In the genomic region with DNA sequence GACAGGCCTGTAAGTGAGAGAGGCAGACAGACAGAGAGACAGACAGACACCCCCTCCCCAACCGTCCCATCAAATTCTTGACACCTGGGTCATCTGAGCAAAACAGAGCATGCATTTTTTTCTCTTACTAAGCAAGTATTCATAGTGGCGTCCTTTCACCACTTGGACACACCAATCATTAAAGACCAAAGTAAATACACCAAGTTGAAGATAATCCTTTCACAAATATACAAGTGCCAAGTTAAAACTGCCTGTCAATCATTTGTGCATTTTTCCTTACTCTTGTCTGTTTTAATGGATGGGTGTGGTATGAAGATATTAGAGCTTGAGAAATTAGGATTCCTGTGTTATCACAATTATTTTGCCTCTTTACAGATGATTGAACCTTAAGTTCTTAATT, we compare ENCODE assay signal across 30 cellular contexts.
"Had no signal": no experiment of that assay in that cellular context is flagged by ENCODE, and none has a peak within 500 bp of the region (broad histone marks: within the 10 kb centered on the region; RNA-seq: fewer than 3 reads in every experiment).

No MANE protein-coding gene starts in this region.

- H3K27me3 ChIP-seq: neutrophil, ovary, stomach, thyroid gland, upper lobe of left lung, vagina had no signal

- H3K4me3 Mint-ChIP-seq: activated naive CD8-positive, alpha-beta T cell; brain; effector memory CD8-positive, alpha-beta T cell; natural killer cell treated with Interleukin-12 subunit alpha and Interleukin-12 subunit beta and Interleukin-15 and Interleukin-18, amount 100 ng/mL, for 72 hours; stimulated activated naive B cell treated with anti-CD40 and anti-IgM and Interleukin-4, amounts not matched to agents 10 μg/mL and 1 μg/mL and 100 μg/mL, for 72 hours had no signal

- H3K4me1 Mint-ChIP-seq: stimulated activated naive B cell treated with anti-CD40 and anti-IgM and Interleukin-4, amounts not matched to agents 10 μg/mL and 1 μg/mL and 100 μg/mL, for 72 hours had no signal

- H3K36me3 ChIP-seq: gastroesophageal sphincter, neutrophil, ovary, stomach, thyroid gland, upper lobe of left lung, vagina had no signal

- DNase-seq: activated CD4-positive, alpha-beta T cell treated with anti-CD3 and anti-CD28 coated beads for 4 hours; activated CD4-positive, alpha-beta T cell treated with anti-CD3 and anti-CD28 coated beads, Interleukin-2, amount 50 U/mL, for 48 hours; activated CD8-positive, alpha-beta memory T cell treated with anti-CD3 and anti-CD28 coated beads for 24 hours; activated effector memory CD4-positive, alpha-beta T cell treated with Interleukin-2 at 50 U/mL for 16 hours; activated naive CD4-positive, alpha-beta T cell treated with Interleukin-2 at 50 U/mL for 16 hours; aorta; cortex of kidney; effector memory CD8-positive, alpha-beta T cell; left cardiac atrium; left ventricle myocardium superior; mucosa of descending colon; ovary; psoas muscle; stimulated activated CD4-positive, alpha-beta T cell treated with anti-CD3 and anti-CD28 coated beads, Interleukin-15, amount 100 ng/mL, for 24 hours; stimulated activated CD4-positive, alpha-beta T cell treated with anti-CD3 and anti-CD28 coated beads, Interleukin-2, amount 100 ng/mL, for 24 hours; stimulated activated naive B cell treated with anti-CD40 and anti-IgM and Interleukin-4, amounts not matched to agents 10 μg/mL and 1 μg/mL and 100 μg/mL, for 72 hours; stomach; T-helper 9 cell; thyroid gland; upper lobe of left lung had no signal

- H3K27me3 Mint-ChIP-seq: brain had no signal

- H3K9me3 ChIP-seq: gastroesophageal sphincter, mucosa of descending colon, neutrophil, ovary, psoas muscle, stomach, thyroid gland, upper lobe of left lung, vagina had no signal

- H3K4me2 ChIP-seq: hepatocyte had no signal

- FAIRE-seq: keratinocyte, TTC549 had no signal

- H3K27ac ChIP-seq: gastroesophageal sphincter, hepatocyte, neutrophil, ovary, psoas muscle, stomach, thyroid gland, upper lobe of left lung, vagina, VCaP had no signal

- H3K9me3 Mint-ChIP-seq: brain; effector memory CD8-positive, alpha-beta T cell; natural killer cell treated with Interleukin-12 subunit alpha and Interleukin-12 subunit beta and Interleukin-15 and Interleukin-18, amount 100 ng/mL, for 72 hours; stimulated activated naive B cell treated with anti-CD40 and anti-IgM and Interleukin-4, amounts not matched to agents 10 μg/mL and 1 μg/mL and 100 μg/mL, for 72 hours had no signal

- H3K79me2 ChIP-seq: hepatocyte had no signal

- H3K4me3 ChIP-seq: gastroesophageal sphincter, hepatocyte, mucosa of descending colon, ovary, psoas muscle, stomach, thyroid gland, upper lobe of left lung, vagina had no signal

- H3K27ac Mint-ChIP-seq: activated naive CD8-positive, alpha-beta T cell; brain; effector memory CD8-positive, alpha-beta T cell; natural killer cell treated with Interleukin-12 subunit alpha and Interleukin-12 subunit beta and Interleukin-15 and Interleukin-18, amount 100 ng/mL, for 72 hours; stimulated activated naive B cell treated with anti-CD40 and anti-IgM and Interleukin-4, amounts not matched to agents 10 μg/mL and 1 μg/mL and 100 μg/mL, for 72 hours had no signal

- H3K36me3 Mint-ChIP-seq: activated naive CD8-positive, alpha-beta T cell; brain; natural killer cell treated with Interleukin-12 subunit alpha and Interleukin-12 subunit beta and Interleukin-15 and Interleukin-18, amount 100 ng/mL, for 72 hours; stimulated activated naive B cell treated with anti-CD40 and anti-IgM and Interleukin-4, amounts not matched to agents 10 μg/mL and 1 μg/mL and 100 μg/mL, for 72 hours had no signal

- H3K4me1 ChIP-seq: psoas muscle, vagina had no signal

- H2AFZ ChIP-seq: hepatocyte had no signal
